ENCODE assay signal across 10 cellular contexts in genomic region chr18:70036771-70037452, GRCh38.
DNase-seq lines count a peak whose midpoint lies in the region; ATAC-seq lines count a peak whose summit lies in the region.
"Had no signal": no experiment of that assay in that cellular context is flagged by ENCODE, and none has a peak within 500 bp of the region (broad histone marks: within the 10 kb centered on the region; RNA-seq: fewer than 3 reads in every experiment).

No MANE protein-coding gene starts in this region.

- ATAC-seq in GM19043 (IDR thresholded peaks at IDR 0.05; ENCODE audit: low read depth, unreplicated experiment) (peak; percentile 99), HG02759 (IDR thresholded peaks at IDR 0.05; ENCODE audit: unreplicated experiment) (peak; percentile 95), HG03575 (IDR thresholded peaks at IDR 0.05; ENCODE audit: extremely low read depth, insufficient number of reproducible peaks, low FRiP score, unreplicated experiment) (peak; percentile 94)
- no peak for ATAC-seq in stimulated activated naive CD8-positive, alpha-beta T cell treated with anti-CD3 and anti-CD28 coated beads, Interleukin-15, Interleukin-2, amounts not matched to agents 100 U/mL and 50 U/mL, for 24 hours

- peak; percentile 56 for DNase-seq in Ammon's horn (ENCODE audit: low spot score)
- no peak for DNase-seq in DMS53 treated with DMSO at 0.1 percent for 48 hours (lab: John Stamatoyannopoulos, UW; ENCODE audit: unreplicated experiment)
- DNase-seq in SIG-M5 (lab: John Stamatoyannopoulos, UW): no peak
- no peak for DNase-seq in NCI-H2227 treated with DMSO at 0.1 percent for 48 hours (lab: John Stamatoyannopoulos, UW)
- DNase-seq in stimulated activated naive CD8-positive, alpha-beta T cell treated with anti-CD3 and anti-CD28 coated beads, Interleukin-15, Interleukin-2, amounts not matched to agents 100 U/mL and 50 U/mL, for 24 hours: no peak
- DNase-seq: GM23248, NCI-H187 treated with DMSO at 0.1 percent for 48 hours had no signal
